24 cellular contexts compared by ENCODE assay signal in genomic region chr10:44083719-44084400, GRCh38.
"Had no signal": no experiment of that assay in that cellular context is flagged by ENCODE, and none has a peak within 500 bp of the region (broad histone marks: within the 10 kb centered on the region; RNA-seq: fewer than 3 reads in every experiment).

No MANE protein-coding gene starts in this region.

- H3K36me3 Mint-ChIP-seq: immature natural killer cell, memory B cell had no signal

- H3K4me3 ChIP-seq: left ventricle myocardium inferior, prostate gland, skin epidermis, thyroid gland, transverse colon, upper lobe of left lung had no signal

- H3K4me1 Mint-ChIP-seq: immature natural killer cell; memory B cell; naive thymus-derived CD8-positive, alpha-beta T cell; nephron; stimulated activated naive CD8-positive, alpha-beta T cell treated with anti-CD3 and anti-CD28 coated beads, Interleukin-15, amount 100 ng/mL, for 72 hours had no signal

- H3K27me3 ChIP-seq: thyroid gland, transverse colon, upper lobe of left lung had no signal

- H3K27ac Mint-ChIP-seq: immature natural killer cell; memory B cell; naive thymus-derived CD8-positive, alpha-beta T cell; nephron; stimulated activated naive CD8-positive, alpha-beta T cell treated with anti-CD3 and anti-CD28 coated beads, Interleukin-15, amount 100 ng/mL, for 72 hours had no signal

- DNase-seq: head of caudate nucleus; hippocampal formation; immature natural killer cell; kidney; left ventricle myocardium inferior; naive thymus-derived CD8-positive, alpha-beta T cell; retina; right cardiac atrium; stimulated activated CD4-positive, alpha-beta T cell treated with anti-CD3 and anti-CD28 coated beads, Interleukin-12 subunit alpha, Interleukin-12 subunit beta, amount 100 ng/mL, for 4 hours; stimulated activated CD4-positive, alpha-beta T cell treated with anti-CD3 and anti-CD28 coated beads, Interleukin-15, amount 100 ng/mL, for 24 hours; stimulated activated CD4-positive, alpha-beta T cell treated with anti-CD3 and anti-CD28 coated beads, Interleukin-2, amount 100 ng/mL, for 24 hours; stimulated activated CD4-positive, alpha-beta T cell treated with anti-CD3 and anti-CD28 coated beads, Interleukin-4, amount 100 ng/mL, for 1 hour; stimulated activated naive CD4-positive, alpha-beta T cell treated with Interleukin-2 at 50 U/mL for 16 hours; stimulated activated naive CD8-positive, alpha-beta T cell treated with anti-CD3 and anti-CD28 coated beads, Interleukin-15, amount 100 ng/mL, for 72 hours; substantia nigra; thyroid gland; transverse colon; upper lobe of left lung had no signal

- H3K36me3 ChIP-seq: left ventricle myocardium inferior, prostate gland, thyroid gland, transverse colon, upper lobe of left lung had no signal

- ATAC-seq: naive thymus-derived CD8-positive, alpha-beta T cell; right cardiac atrium; sciatic nerve; stimulated activated naive CD8-positive, alpha-beta T cell treated with anti-CD3 and anti-CD28 coated beads, Interleukin-15, amount 100 ng/mL, for 72 hours had no signal

- H3K4me3 Mint-ChIP-seq: immature natural killer cell; memory B cell; naive thymus-derived CD8-positive, alpha-beta T cell; nephron; neural crest cell; stimulated activated naive CD8-positive, alpha-beta T cell treated with anti-CD3 and anti-CD28 coated beads, Interleukin-15, amount 100 ng/mL, for 72 hours had no signal

- H3K27ac ChIP-seq: left ventricle myocardium inferior, prostate gland, skin epidermis, thyroid gland, transverse colon, upper lobe of left lung had no signal

- H3K4me1 ChIP-seq: left ventricle myocardium inferior, prostate gland, thyroid gland, transverse colon, upper lobe of left lung had no signal

- H3K9me3 ChIP-seq: left ventricle myocardium inferior, prostate gland, thyroid gland, transverse colon, upper lobe of left lung had no signal
